ENCODE assay signal across 18 cellular contexts in the genomic region with DNA sequence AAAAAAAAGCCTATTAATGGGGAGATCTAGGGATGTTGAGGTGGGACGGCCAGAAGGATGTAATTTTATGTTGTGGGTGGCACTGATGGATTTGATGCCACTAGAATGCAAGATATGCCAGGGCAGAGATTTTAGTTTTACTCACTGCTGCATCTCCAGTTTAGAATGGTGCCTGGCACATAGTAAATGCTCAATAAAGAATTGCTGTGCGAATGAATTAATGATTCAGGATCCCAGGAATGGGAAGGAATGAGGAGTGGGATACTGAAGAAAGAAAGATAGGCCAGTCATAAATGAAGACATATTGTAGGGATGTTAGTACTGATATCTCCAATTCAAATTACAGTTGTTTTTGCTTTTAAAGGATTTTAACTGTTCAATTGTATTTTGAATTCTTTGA.
DNase-seq lines count a peak whose midpoint lies in the region; ATAC-seq and TF ChIP-seq lines count a peak whose summit lies in the region.
"Had no signal": no experiment of that assay in that cellular context is flagged by ENCODE, and none has a peak within 500 bp of the region (broad histone marks: within the 10 kb centered on the region; RNA-seq: fewer than 3 reads in every experiment).

No MANE protein-coding gene starts in this region.

- TF ChIP-seq RAD21 in IMR-90 (IDR thresholded peaks at IDR 0.05; ENCODE audit: low read length): no peak

- H3K9me3 ChIP-seq in CD8-positive, alpha-beta T cell (ENCODE audit: low read length): no peaks in the 10 kb centered on the region
- H3K9me3 ChIP-seq in IMR-90 (ENCODE audit: control insufficient read depth, insufficient read depth, low read length) (no peaks in the 10 kb centered on the region), tibial artery (no peaks in the 10 kb centered on the region), tibial nerve (peaks cover 0 to 1% (median 0%) of the 10 kb centered on the region in 4 donors)

- H3K27ac Mint-ChIP-seq in CD8-positive, alpha-beta T cell: peak overlapping the region; percentile 24
- peak overlapping the region; percentile 23 for H3K27ac Mint-ChIP-seq in central memory CD8-positive, alpha-beta T cell (ENCODE audit: low read depth)
- H3K27ac Mint-ChIP-seq: CD14-positive monocyte, GM23338 had no signal

- no peak overlapping the region for H4K8ac ChIP-seq in IMR-90 (ENCODE audit: low read depth in 2 of 2, low read length in 2 of 2)

- H4K5ac ChIP-seq in IMR-90 (ENCODE audit: low read depth, low read length): no peak overlapping the region

- no peak for ATAC-seq in CD8-positive, alpha-beta T cell
- no peak for ATAC-seq in IMR-90 (ENCODE audit: low read depth)
- no peak for ATAC-seq in central memory CD8-positive, alpha-beta T cell (replicated peaks; ENCODE audit: extremely low read depth, poor library complexity, severe bottlenecking)
- ATAC-seq: GM23338, HepG2 had no signal

- H2AK5ac ChIP-seq in IMR-90 (ENCODE audit: low read depth, low read length): no peak overlapping the region

- no peaks in the 10 kb centered on the region for H3K4me1 ChIP-seq in CD8-positive, alpha-beta T cell (ENCODE audit: insufficient read depth, low read length)
- H3K4me1 ChIP-seq in IMR-90 (ENCODE audit: control insufficient read depth, insufficient read depth, low read length) (peaks cover 18% of the 10 kb centered on the region), tibial artery (peaks cover 0 to 48% (median 20%) of the 10 kb centered on the region in 4 donors), tibial nerve (peaks cover 0 to 20% (median 10%) of the 10 kb centered on the region in 4 donors)
- H3K4me1 ChIP-seq: BLaER1 had no signal

- no peaks in the 10 kb centered on the region for H3K27me3 Mint-ChIP-seq in CD8-positive, alpha-beta T cell (ENCODE audit: low read depth)
- H3K27me3 Mint-ChIP-seq in central memory CD8-positive, alpha-beta T cell: no peaks in the 10 kb centered on the region
- H3K27me3 Mint-ChIP-seq: CD4-positive, alpha-beta memory T cell had no signal

- no peak overlapping the region for H2AFZ ChIP-seq in IMR-90 (replicated peaks; ENCODE audit: low read length, poor library complexity)
- H2AFZ ChIP-seq: GM23338 had no signal

- peak overlapping the region; percentile 48; the same call in 1 of the 2 replicates for H2BK20ac ChIP-seq in IMR-90 (ENCODE audit: low read depth, low read length)

- no peaks in the 10 kb centered on the region for H3K9me3 Mint-ChIP-seq in CD8-positive, alpha-beta T cell
- H3K9me3 Mint-ChIP-seq in central memory CD8-positive, alpha-beta T cell: no peaks in the 10 kb centered on the region
- H3K9me3 Mint-ChIP-seq: GM23338 had no signal

- peaks cover 20% of the 10 kb centered on the region for H3K4me1 Mint-ChIP-seq in CD8-positive, alpha-beta T cell (ENCODE audit: low read depth)
- H3K4me1 Mint-ChIP-seq in central memory CD8-positive, alpha-beta T cell: peaks cover 25% of the 10 kb centered on the region

- no peak overlapping the region for H3K56ac ChIP-seq in IMR-90 (ENCODE audit: extremely low read depth, insufficient read depth, low read length)

- no peaks in the 10 kb centered on the region for H3K36me3 ChIP-seq in CD8-positive, alpha-beta T cell (ENCODE audit: insufficient read depth, low read length)
- H3K36me3 ChIP-seq in IMR-90 (ENCODE audit: control insufficient read depth, insufficient read depth, low read length) (peaks cover 7% of the 10 kb centered on the region), tibial artery (peaks cover 0 to 14% (median under 1%) of the 10 kb centered on the region in 3 donors), tibial nerve (peaks cover 0 to 30% (median 0%) of the 10 kb centered on the region in 3 donors)

- H3K4me3 ChIP-seq in CD8-positive, alpha-beta T cell (ENCODE audit: low read depth, low read length): no peak overlapping the region
- no peak overlapping the region for H3K4me3 ChIP-seq in IMR-90 (ENCODE audit: insufficient read depth, low read depth, low read length)
- H3K4me3 ChIP-seq in tibial artery: no peak overlapping the region
- no peak overlapping the region for H3K4me3 ChIP-seq in tibial nerve
- H3K4me3 ChIP-seq: BLaER1, GM23338 had no signal

- dilution Hi-C loops in IMR-90 (cut with HindIII; ENCODE audit: low sequenced_read_pairs, unreplicated experiment): no loop called here

- TF ChIP-seq EP300 in tibial nerve (IDR thresholded peaks at IDR 0.05): no peak

- peaks cover 25% of the 10 kb centered on the region for H3K36me3 Mint-ChIP-seq in CD8-positive, alpha-beta T cell
- H3K36me3 Mint-ChIP-seq in central memory CD8-positive, alpha-beta T cell (ENCODE audit: insufficient read depth): peaks cover 12% of the 10 kb centered on the region

- no TSS peak for BruUV-seq in IMR-90 (replicated peaks; lab: Mats Ljungman, UMichigan)

- no peak overlapping the region for H3K4me3 Mint-ChIP-seq in CD8-positive, alpha-beta T cell
- H3K4me3 Mint-ChIP-seq in central memory CD8-positive, alpha-beta T cell: no peak overlapping the region
- H3K4me3 Mint-ChIP-seq: CD14-positive monocyte; CD4-positive, alpha-beta memory T cell; GM23338 had no signal

- H2BK5ac ChIP-seq in IMR-90 (ENCODE audit: low read depth, low read length, poor library complexity, severe bottlenecking): no peak overlapping the region

- no peak overlapping the region for H3K18ac ChIP-seq in IMR-90 (ENCODE audit: low read depth, low read length)

- no peak overlapping the region for H3K4ac ChIP-seq in IMR-90 (ENCODE audit: low read depth, low read length)

- intact Hi-C loops in CD8-positive, alpha-beta T cell (cut with DNase I, micrococcal nuclease): no loop called here
- intact Hi-C loops in IMR-90 (cut with micrococcal nuclease): no loop called here
- intact Hi-C loops in tibial artery (cut with DNase I; ENCODE audit: low total_unique reads): no loop called here

- H3K9me1 ChIP-seq in IMR-90 (ENCODE audit: insufficient read depth, low read length): peaks cover 6% of the 10 kb centered on the region

- POLR2A ChIA-PET in CD8-positive, alpha-beta T cell (lab: Charles Lee): interaction anchor here (0.6 kb wide), 1 partner anchor 28 kb away, joined by 4 read pairs; no protein-coding TSS in a partner anchor
- POLR2A ChIA-PET in IMR-90 (lab: Charles Lee; ENCODE audit: unreplicated experiment): no interaction called here

- in situ Hi-C loops in IMR-90 (cut with MboI; ENCODE audit: low sequenced_read_pairs): no loop called here

- H3K9ac ChIP-seq in IMR-90 (ENCODE audit: low read depth, low read length): no peak overlapping the region
- H3K9ac ChIP-seq: BLaER1 had no signal

- H4K20me1 ChIP-seq in IMR-90 (ENCODE audit: insufficient read depth, low read length): no peaks in the 10 kb centered on the region

- H2AK9ac ChIP-seq in IMR-90 (replicated peaks; ENCODE audit: low read depth, low read length, poor library complexity): no peak overlapping the region

- H3K4me2 ChIP-seq in IMR-90 (ENCODE audit: low read depth, low read length): no peak overlapping the region
- H3K4me2 ChIP-seq: BLaER1, GM23338 had no signal

- H3K27ac ChIP-seq in CD8-positive, alpha-beta T cell (ENCODE audit: low read depth, low read length): no peak overlapping the region
- no peak overlapping the region for H3K27ac ChIP-seq in IMR-90 (ENCODE audit: insufficient read depth, low read length)
- peak overlapping the region; percentile 8 to 68 for H3K27ac ChIP-seq in tibial artery
- H3K27ac ChIP-seq in tibial nerve: no peak overlapping the region
- H3K27ac ChIP-seq: BLaER1 had no signal

- CTCF ChIA-PET in CD8-positive, alpha-beta T cell (lab: Charles Lee): no interaction called here
- CTCF ChIA-PET in IMR-90 (lab: Yijun Ruan, JAX): no interaction called here

- H3K79me1 ChIP-seq in IMR-90 (ENCODE audit: low read depth in 1 of 2, low read length in 2 of 2): peaks cover 16 to 50% of the 10 kb centered on the region in 2 experiments

- TF ChIP-seq POLR2A in IMR-90 (IDR thresholded peaks at IDR 0.05; ENCODE audit: low read depth, low read length) (no peak), tibial nerve (IDR thresholded peaks at IDR 0.05) (no peak)

- no peak overlapping the region for H3K23ac ChIP-seq in IMR-90 (ENCODE audit: low read depth, low read length)

- H3K27me3 ChIP-seq in CD8-positive, alpha-beta T cell (ENCODE audit: insufficient read depth, low read length): no peaks in the 10 kb centered on the region
- H3K27me3 ChIP-seq in IMR-90 (ENCODE audit: control insufficient read depth, insufficient read depth, low read length) (no peaks in the 10 kb centered on the region), tibial artery (no peaks in the 10 kb centered on the region), tibial nerve (no peaks in the 10 kb centered on the region)
- H3K27me3 ChIP-seq: BLaER1 had no signal

- H3K14ac ChIP-seq in IMR-90 (replicated peaks; ENCODE audit: low read depth, low read length): no peak overlapping the region

- no peak overlapping the region for H2BK15ac ChIP-seq in IMR-90 (ENCODE audit: low read depth, low read length)

- no peak overlapping the region for H4K91ac ChIP-seq in IMR-90 (ENCODE audit: insufficient read depth, low read depth, low read length)

- no peak for TF ChIP-seq CTCF in CD8-positive, alpha-beta T cell (IDR thresholded peaks at IDR 0.05)
- TF ChIP-seq CTCF in IMR-90 (conservative IDR thresholded peaks at IDR 0.05; ENCODE audit: low read depth, low read length) (no peak), tibial artery (IDR thresholded peaks at IDR 0.05) (no peak), tibial nerve (IDR thresholded peaks at IDR 0.05) (no peak)

- 0 out of 2 replicates have a peak overlapping the region, but pooled peaks have one; percentile 1 for H2BK120ac ChIP-seq in IMR-90 (ENCODE audit: low read depth, low read length)

- DNase-seq in CD8-positive, alpha-beta T cell: no peak
- DNase-seq in IMR-90 (no peak), tibial artery (no peak), RPMI8226 (no peak), NCI-H82 treated with DMSO at 0.1 percent for 48 hours (lab: John Stamatoyannopoulos, UW; ENCODE audit: unreplicated experiment) (no peak), tibial nerve (ENCODE audit: low spot score in 2 of 2) (no peak)
- DNase-seq in central memory CD8-positive, alpha-beta T cell (ENCODE audit: low spot score in 2 of 2): no peak
- DNase-seq: 8988T; Calu3; CD4-positive, alpha-beta memory T cell; DMS 273 treated with DMSO at 0.1 percent for 48 hours; DMS53; DND-41; HCEC 1CT had no signal

- WGBS in IMR-90 (ENCODE audit: extremely low coverage in 2 of 2, insufficient read length in 1 of 2), 2 experiments: no CpG with 5 or more reads among the region's 2 CpGs
- WGBS in tibial nerve, 2 donors: 92 to 93% methylated on average over 2 of the region's 2 CpGs

TF ChIP-seq in IMR-90, 13 proteins besides CTCF, POLR2A, EP300 and RAD21 (continues in another document):
- no peak for TF ChIP-seq SMC3 (IDR thresholded peaks at IDR 0.05; ENCODE audit: low read depth, low read length)
- no peak for TF ChIP-seq MAZ (IDR thresholded peaks at IDR 0.05; ENCODE audit: borderline replicate concordance, low read depth, low read length)
- TF ChIP-seq RFX5 (IDR thresholded peaks at IDR 0.05; ENCODE audit: low read depth, low read length): no peak
- no peak for TF ChIP-seq FOS (IDR thresholded peaks at IDR 0.05; ENCODE audit: low read depth, low read length)

Comparison
In these comparisons a context has a peak if more than half of its experiments do, and no peak if none do; other contexts are left out.
1. H3K27ac ChIP-seq: peak in tibial artery (2 of 2); none in CD8-positive, alpha-beta T cell (single experiment), IMR-90 (single experiment) and tibial nerve (0 of 4).